Comparison of ENCODE assay signal across 1 cellular context in genomic region chr16:2513405-2514332, GRCh38.
TF ChIP-seq lines count a peak whose summit lies in the region.

Gene ATP6V0C (plus strand): TSS chr16:2513952. CDS start chr16:2514104, 152 bp downstream.

TF ChIP-seq in HepG2, 621 proteins besides CTCF, POLR2A, EP300 and RAD21 (continued from another document and continues in another):
- no peak for TF ChIP-seq THAP7 (CRISPR knock-in tag; IDR thresholded peaks at IDR 0.05)
- TF ChIP-seq USF2 (IDR thresholded peaks at IDR 0.05; ENCODE audit: low read depth, low read length) = peak; percentile 80
- TF ChIP-seq USF2 (CRISPR knock-in tag; IDR thresholded peaks at IDR 0.05; ENCODE audit: borderline replicate concordance) = peak; percentile 64; the same call in 1 of the 2 replicates
- no peak for TF ChIP-seq ZNF629 (CRISPR knock-in tag; conservative IDR thresholded peaks at IDR 0.05)
- no peak for TF ChIP-seq POLR2AphosphoS2 (IDR thresholded peaks at IDR 0.05; ENCODE audit: low read depth, low read length)
- TF ChIP-seq ZNF619 (CRISPR knock-in tag; IDR thresholded peaks at IDR 0.05) = no peak
- TF ChIP-seq CBX5 (CRISPR knock-in tag; IDR thresholded peaks at IDR 0.05; ENCODE audit: borderline replicate concordance) = no peak
- no peak for TF ChIP-seq AHR (CRISPR knock-in tag; IDR thresholded peaks at IDR 0.05)
- TF ChIP-seq ZNF512 (CRISPR knock-in tag; IDR thresholded peaks at IDR 0.05) = no peak
- peak; percentile 79 for TF ChIP-seq POLR2G (IDR thresholded peaks at IDR 0.05; ENCODE audit: low read depth, low read length)
- no peak for TF ChIP-seq ZBTB33 (CRISPR knock-in tag; IDR thresholded peaks at IDR 0.05)
- no peak for TF ChIP-seq ZNF7 (CRISPR knock-in tag; IDR thresholded peaks at IDR 0.05)
- TF ChIP-seq STAG1 (CRISPR knock-in tag; IDR thresholded peaks at IDR 0.05) = no peak
- TF ChIP-seq XBP1 (CRISPR knock-in tag; IDR thresholded peaks at IDR 0.05) = no peak
- TF ChIP-seq ZSCAN9 (CRISPR knock-in tag; IDR thresholded peaks at IDR 0.05; ENCODE audit: borderline replicate concordance) = no peak
- peak; percentile 95 for TF ChIP-seq ZNF142 (CRISPR knock-in tag; IDR thresholded peaks at IDR 0.05)
- TF ChIP-seq PITX1 (CRISPR knock-in tag; IDR thresholded peaks at IDR 0.05) = peak; percentile 36; the same call in 1 of the 2 replicates
- TF ChIP-seq REPIN1 (CRISPR knock-in tag; IDR thresholded peaks at IDR 0.05; ENCODE audit: borderline replicate concordance, low read depth) = no peak
- no peak for TF ChIP-seq NFRKB (IDR thresholded peaks at IDR 0.05)
- TF ChIP-seq ZNF253 (CRISPR knock-in tag; IDR thresholded peaks at IDR 0.05; ENCODE audit: borderline replicate concordance) = no peak
- no peak for TF ChIP-seq ZBTB4 (CRISPR knock-in tag; IDR thresholded peaks at IDR 0.05; ENCODE audit: borderline replicate concordance)
- no peak for TF ChIP-seq FOXM1 (CRISPR knock-in tag; IDR thresholded peaks at IDR 0.05)
- no peak for TF ChIP-seq GPN1 (CRISPR knock-in tag; IDR thresholded peaks at IDR 0.05; ENCODE audit: borderline replicate concordance)
- no peak; the same call in 1 of the 2 replicates for TF ChIP-seq NR0B2 (CRISPR knock-in tag; IDR thresholded peaks at IDR 0.05)
- no peak for TF ChIP-seq JDP2 (CRISPR knock-in tag; IDR thresholded peaks at IDR 0.05; ENCODE audit: borderline replicate concordance)
- TF ChIP-seq ZNF337 (CRISPR knock-in tag; IDR thresholded peaks at IDR 0.05; ENCODE audit: borderline replicate concordance, low read depth) = no peak
- TF ChIP-seq ZSCAN22 (CRISPR knock-in tag; IDR thresholded peaks at IDR 0.05) = no peak
- no peak for TF ChIP-seq NONO (IDR thresholded peaks at IDR 0.05)
- TF ChIP-seq NONO (CRISPR knock-in tag; conservative IDR thresholded peaks at IDR 0.05) = peak; percentile 58
- TF ChIP-seq SIX4 (CRISPR knock-in tag; IDR thresholded peaks at IDR 0.05) = peak; percentile 13; the same call in 1 of the 2 replicates
- TF ChIP-seq MED13 (CRISPR knock-in tag; IDR thresholded peaks at IDR 0.05) = no peak
- TF ChIP-seq PHF20 (CRISPR knock-in tag; IDR thresholded peaks at IDR 0.05) = peak; percentile 83
- TF ChIP-seq MBD4 (IDR thresholded peaks at IDR 0.05; ENCODE audit: borderline replicate concordance, low read length) = no peak
- peak; percentile 37; the same call in 1 of the 2 replicates for TF ChIP-seq ZNF234 (CRISPR knock-in tag; conservative IDR thresholded peaks at IDR 0.05)
- no peak for TF ChIP-seq ZBTB1 (CRISPR knock-in tag; IDR thresholded peaks at IDR 0.05; ENCODE audit: borderline replicate concordance)
- no peak for TF ChIP-seq SP2 (CRISPR knock-in tag; IDR thresholded peaks at IDR 0.05)
- TF ChIP-seq KLF15 (CRISPR knock-in tag; IDR thresholded peaks at IDR 0.05; ENCODE audit: borderline replicate concordance) = no peak
- TF ChIP-seq DRAP1 (CRISPR knock-in tag; IDR thresholded peaks at IDR 0.05) = peak; percentile 93
- TF ChIP-seq KAT8 (CRISPR knock-in tag; IDR thresholded peaks at IDR 0.05) = peak; percentile 73
- TF ChIP-seq ZNF670 (CRISPR knock-in tag; IDR thresholded peaks at IDR 0.05; ENCODE audit: borderline replicate concordance) = peak; percentile 47; the same call in 1 of the 2 replicates
- TF ChIP-seq ZNF883 (CRISPR knock-in tag; IDR thresholded peaks at IDR 0.05; ENCODE audit: not compliant biosample characterization) = no peak
- TF ChIP-seq CSRNP2 (CRISPR knock-in tag; conservative IDR thresholded peaks at IDR 0.05; ENCODE audit: low read depth) = no peak
- TF ChIP-seq ZNF703 (CRISPR knock-in tag; IDR thresholded peaks at IDR 0.05; ENCODE audit: borderline replicate concordance) = no peak
- TF ChIP-seq ZNF552 (CRISPR knock-in tag; IDR thresholded peaks at IDR 0.05; ENCODE audit: borderline replicate concordance) = no peak
- TF ChIP-seq MAX (IDR thresholded peaks at IDR 0.05) = peak; percentile 40
- TF ChIP-seq ZSCAN25 (CRISPR knock-in tag; IDR thresholded peaks at IDR 0.05) = no peak; the same call in 1 of the 2 replicates
- peak; percentile 79 for TF ChIP-seq SAP130 (CRISPR knock-in tag; IDR thresholded peaks at IDR 0.05; ENCODE audit: low read depth)
- TF ChIP-seq MATR3 (CRISPR knock-in tag; IDR thresholded peaks at IDR 0.05) = no peak
- no peak for TF ChIP-seq FOXK2 (IDR thresholded peaks at IDR 0.05)
- peak; percentile 74; the same call in 1 of the 2 replicates for TF ChIP-seq ZNF564 (CRISPR knock-in tag; IDR thresholded peaks at IDR 0.05)
